Comparison of ENCODE assay signal across 8 cellular contexts in the genomic region with DNA sequence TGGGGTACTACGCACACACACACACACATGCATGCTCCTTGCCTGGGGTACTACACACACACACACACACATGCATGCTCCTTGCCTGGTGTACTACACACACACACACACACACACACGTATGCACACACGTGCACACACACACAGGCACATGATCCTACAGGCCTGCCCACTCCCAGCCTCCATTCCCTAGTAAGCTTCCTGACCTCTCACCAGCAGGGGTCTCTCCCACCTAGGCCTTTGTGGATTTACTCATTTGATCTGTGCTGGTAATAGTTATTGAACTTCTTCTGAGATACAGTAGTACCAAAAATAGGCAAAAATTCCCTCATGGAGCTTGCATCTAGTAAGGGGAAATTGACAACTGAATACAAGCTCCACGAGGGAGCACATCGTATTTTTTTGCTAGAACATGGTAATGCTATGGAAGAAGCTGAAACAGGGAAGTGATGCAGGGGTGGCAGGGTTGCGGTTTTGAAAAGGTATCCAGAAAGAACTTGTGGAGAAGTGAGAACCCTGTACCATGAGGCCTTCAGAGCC. TPM values are rescaled to one million over a fixed set of nuclear protein-coding genes. Genes with fewer than 3 reads are reported as not detected.
DNase-seq lines count a peak whose midpoint lies in the region; ATAC-seq and TF ChIP-seq lines count a peak whose summit lies in the region.

No MANE protein-coding gene starts in this region.

- peak overlapping the region in 4 of 5 experiments; percentile 15 to 70 (median 46) for H3K27ac Mint-ChIP-seq in brain

- peaks cover 22% of the 10 kb centered on the region for H3K36me3 Mint-ChIP-seq in brain

- peaks cover 4% of the 10 kb centered on the region for H3K4me1 ChIP-seq in upper lobe of right lung

- H3K27ac ChIP-seq in upper lobe of right lung = no peak overlapping the region

- H3K9me3 Mint-ChIP-seq in brain = no peaks in the 10 kb centered on the region

- no peak overlapping the region for H3K4me3 Mint-ChIP-seq in brain

- no peaks in the 10 kb centered on the region for H3K9me3 ChIP-seq in upper lobe of right lung

- no peaks in the 10 kb centered on the region for H3K36me3 ChIP-seq in upper lobe of right lung

- peaks cover 7% of the 10 kb centered on the region for H3K4me1 Mint-ChIP-seq in brain

- peak; percentile 67 to 72 for TF ChIP-seq CTCF in brain (conservative IDR thresholded peaks at IDR 0.05)
- TF ChIP-seq CTCF in upper lobe of right lung (IDR thresholded peaks at IDR 0.05) = peak; percentile 57

- no peak overlapping the region for H3K4me3 ChIP-seq in upper lobe of right lung

- peaks cover 2% of the 10 kb centered on the region for H3K27me3 Mint-ChIP-seq in brain

- ATAC-seq in left lobe of liver (peak; percentile 86), upper lobe of right lung (peak; percentile 75), GM21786 (IDR thresholded peaks at IDR 0.05; ENCODE audit: unreplicated experiment) (no peak)

- intact Hi-C loops in upper lobe of right lung (cut with DNase I) = loop anchor here (10.0 kb wide), 1 partner anchor 158 kb away; the partner anchor contains the start of gene CX3CR1

- no peaks in the 10 kb centered on the region for H3K27me3 ChIP-seq in upper lobe of right lung

- peak; percentile 73 for DNase-seq in activated effector memory CD4-positive, alpha-beta T cell treated with anti-CD3 and anti-CD28 coated beads, Interleukin-2, amount 50 U/mL, for 16 hours
- no peak for DNase-seq in activated effector memory CD4-positive, alpha-beta T cell treated with Interleukin-2 at 50 U/mL for 16 hours
- DNase-seq in NCI-H82 (lab: John Stamatoyannopoulos, UW) = peak; percentile 80
- no peak for DNase-seq in left lobe of liver (ENCODE audit: low spot score)
- no peak for DNase-seq in upper lobe of right lung
- no peak for DNase-seq in NCI-H748 (lab: John Stamatoyannopoulos, UW; ENCODE audit: unreplicated experiment)

RNA-seq across cellular contexts. Expression of gene TTC21A, which starts 19.1 kb away (rescaled TPM):
- polyA plus RNA-seq in brain (ENCODE audit: insufficient read depth, low read depth, low replicate concordance) = 1.7 TPM
- total RNA-seq in left lobe of liver = 2.3 TPM
- 11.6 TPM for total RNA-seq in upper lobe of right lung

RNA-seq across cellular contexts. Expression of gene GORASP1, which starts 19.2 kb away (rescaled TPM):
- 34.3 TPM for polyA plus RNA-seq in brain (ENCODE audit: insufficient read depth, low read depth, low replicate concordance)
- total RNA-seq in left lobe of liver = 39.4 TPM
- total RNA-seq in upper lobe of right lung = 86.9 TPM

RNA-seq across cellular contexts. Expression of gene CSRNP1, which starts 26.8 kb away (rescaled TPM):
- 9.0 TPM for polyA plus RNA-seq in brain (ENCODE audit: insufficient read depth, low read depth, low replicate concordance)
- 9.0 TPM for total RNA-seq in left lobe of liver
- total RNA-seq in upper lobe of right lung = 89.3 TPM

Comparison
In these comparisons a context has a peak if more than half of its experiments do, and no peak if none do; other contexts are left out.
1. DNase-seq: peak in activated effector memory CD4-positive, alpha-beta T cell treated with anti-CD3 and anti-CD28 coated beads, Interleukin-2, amount 50 U/mL, for 16 hours (single experiment) and NCI-H82 (single experiment); none in activated effector memory CD4-positive, alpha-beta T cell treated with Interleukin-2 at 50 U/mL for 16 hours (single experiment), left lobe of liver (single experiment), upper lobe of right lung (single experiment) and NCI-H748 (single experiment).